ENCODE assay signal across 10 cellular contexts in genomic region chr20:36085686-36086267, GRCh38.
DNase-seq lines count a peak whose midpoint lies in the region; ATAC-seq and TF ChIP-seq lines count a peak whose summit lies in the region.
"Had no signal": no experiment of that assay in that cellular context is flagged by ENCODE, and none has a peak within 500 bp of the region (broad histone marks: within the 10 kb centered on the region; RNA-seq: fewer than 3 reads in every experiment).

No MANE protein-coding gene starts in this region.

- peaks cover 9 to 17% (median 10%) of the 10 kb centered on the region in 11 experiments for H3K27me3 ChIP-seq in BLaER1 treated with 17β-estradiol and CSF1 and Interleukin-3, amounts not matched to agents 10 nM and 100 nM
- H3K27me3 ChIP-seq in body of pancreas = no peaks in the 10 kb centered on the region
- H3K27me3 ChIP-seq in CD8-positive, alpha-beta memory T cell (ENCODE audit: insufficient read depth, low read length, poor library complexity, severe bottlenecking) = no peaks in the 10 kb centered on the region

- peaks cover 8% of the 10 kb centered on the region for H3K9me3 Mint-ChIP-seq in mesothelial cell of epicardium
- peaks cover 0 to 2% (median 0%) of the 10 kb centered on the region in 5 donors for H3K9me3 Mint-ChIP-seq in CD8-positive, alpha-beta memory T cell

- CTCF ChIA-PET in CD8-positive, alpha-beta memory T cell (lab: Charles Lee) = interaction anchor here (0.8 to 1.1 kb wide), 2 partner anchors 53 to 93 kb away, joined by 3 read pairs; no protein-coding TSS in a partner anchor

- DNase-seq in M059J (ENCODE audit: low read depth) (peak; percentile 91), body of pancreas (peak in 2 of 4 donors; percentile 33 to 43), mesothelial cell of epicardium (ENCODE audit: low spot score in 2 of 2, unreplicated experiment in 2 of 2) (no peak), NCI-H82 (lab: John Stamatoyannopoulos, UW) (no peak)
- no peak for DNase-seq in CD8-positive, alpha-beta memory T cell
- DNase-seq: NCI-H146, sigmoid colon had no signal

- peaks cover 0 to 5% (median 0%) of the 10 kb centered on the region in 11 experiments; a peak in 7 of 22 replicates for H3K9me3 ChIP-seq in BLaER1 treated with 17β-estradiol and CSF1 and Interleukin-3, amounts not matched to agents 10 nM and 100 nM (replicated peaks in 1 of 11)
- no peaks in the 10 kb centered on the region for H3K9me3 ChIP-seq in body of pancreas
- no peaks in the 10 kb centered on the region for H3K9me3 ChIP-seq in CD8-positive, alpha-beta memory T cell (ENCODE audit: low read length)
- H3K9me3 ChIP-seq: sigmoid colon had no signal

- H3K27ac Mint-ChIP-seq in mesothelial cell of epicardium = peak overlapping the region; percentile 83
- no peak overlapping the region for H3K27ac Mint-ChIP-seq in CD8-positive, alpha-beta memory T cell

- no peaks in the 10 kb centered on the region for H3K36me3 Mint-ChIP-seq in mesothelial cell of epicardium
- H3K36me3 Mint-ChIP-seq in CD8-positive, alpha-beta memory T cell = peaks cover 0 to 8% (median 0%) of the 10 kb centered on the region in 3 donors

- POLR2A ChIA-PET in CD8-positive, alpha-beta memory T cell (lab: Charles Lee) = no interaction called here

- no peaks in the 10 kb centered on the region for H3K36me3 ChIP-seq in BLaER1 treated with 17β-estradiol and CSF1 and Interleukin-3, amounts not matched to agents 10 nM and 100 nM
- H3K36me3 ChIP-seq in body of pancreas (replicated peaks in 1 of 2; ENCODE audit: insufficient read depth in 1 of 2, low read depth in 2 of 2) = no peaks in the 10 kb centered on the region
- no peaks in the 10 kb centered on the region for H3K36me3 ChIP-seq in CD8-positive, alpha-beta memory T cell (ENCODE audit: insufficient read depth, low read length)
- H3K36me3 ChIP-seq: sigmoid colon had no signal

- H3K4me3 Mint-ChIP-seq in mesothelial cell of epicardium = no peak overlapping the region
- H3K4me3 Mint-ChIP-seq in CD8-positive, alpha-beta memory T cell = no peak overlapping the region

- no peak overlapping the region for H3K27ac ChIP-seq in BLaER1 treated with 17β-estradiol and CSF1 and Interleukin-3, amounts not matched to agents 10 nM and 100 nM
- peak overlapping the region in 1 of 4 donors; percentile 36 for H3K27ac ChIP-seq in body of pancreas
- H3K27ac ChIP-seq in CD8-positive, alpha-beta memory T cell (ENCODE audit: low read depth, low read length) = no peak overlapping the region
- H3K27ac ChIP-seq: sigmoid colon had no signal

- intact Hi-C loops in body of pancreas (cut with DNase I) = no loop called here

- ATAC-seq in body of pancreas (peak; percentile 68), GM19328 (IDR thresholded peaks at IDR 0.05; ENCODE audit: unreplicated experiment) (no peak), HG02981 (IDR thresholded peaks at IDR 0.05; ENCODE audit: unreplicated experiment) (no peak)

- H3K4me1 Mint-ChIP-seq in mesothelial cell of epicardium = peaks cover 18% of the 10 kb centered on the region
- no peaks in the 10 kb centered on the region for H3K4me1 Mint-ChIP-seq in CD8-positive, alpha-beta memory T cell

- H3K4me1 ChIP-seq in BLaER1 treated with 17β-estradiol and CSF1 and Interleukin-3, amounts not matched to agents 10 nM and 100 nM = peaks cover 0 to 25% (median 8%) of the 10 kb centered on the region in 10 experiments; a peak in 12 of 20 replicates
- peaks cover 5% of the 10 kb centered on the region for H3K4me1 ChIP-seq in body of pancreas
- no peaks in the 10 kb centered on the region for H3K4me1 ChIP-seq in CD8-positive, alpha-beta memory T cell (ENCODE audit: insufficient read depth, low read length)
- H3K4me1 ChIP-seq: sigmoid colon had no signal

- 49 to 69% methylated on average over 3 of the region's 3 CpGs for WGBS in body of pancreas, 2 donors

- H4K20me1 ChIP-seq in BLaER1 treated with 17β-estradiol and CSF1 and Interleukin-3, amounts not matched to agents 10 nM and 100 nM = no peaks in the 10 kb centered on the region

- no peak for TF ChIP-seq CTCF in body of pancreas (IDR thresholded peaks at IDR 0.05)
- no peak for TF ChIP-seq CTCF in mesothelial cell of epicardium (IDR thresholded peaks at IDR 0.05; ENCODE audit: unreplicated experiment)

- peaks cover 8% of the 10 kb centered on the region for H3K27me3 Mint-ChIP-seq in mesothelial cell of epicardium (ENCODE audit: low read depth)
- peaks cover 18 to 46% of the 10 kb centered on the region in 2 donors for H3K27me3 Mint-ChIP-seq in CD8-positive, alpha-beta memory T cell

- H3K9ac ChIP-seq in BLaER1 treated with 17β-estradiol and CSF1 and Interleukin-3, amounts not matched to agents 10 nM and 100 nM = no peak overlapping the region

- peak overlapping the region in 6 of 11 experiments; percentile 22 to 66 (median 53); a peak in 12 of 22 replicates for H3K4me2 ChIP-seq in BLaER1 treated with 17β-estradiol and CSF1 and Interleukin-3, amounts not matched to agents 10 nM and 100 nM

- no peak overlapping the region for H3K4me3 ChIP-seq in BLaER1 treated with 17β-estradiol and CSF1 and Interleukin-3, amounts not matched to agents 10 nM and 100 nM
- H3K4me3 ChIP-seq in body of pancreas = no peak overlapping the region
- H3K4me3 ChIP-seq in CD8-positive, alpha-beta memory T cell (ENCODE audit: low read length) = no peak overlapping the region
- H3K4me3 ChIP-seq: sigmoid colon had no signal

- no peak for TF ChIP-seq POLR2A in body of pancreas (IDR thresholded peaks at IDR 0.05)
